In genomic region chr6:10521104-10521808, GRCh38 we compare ENCODE assay signal across 8 cellular contexts. TPM values are rescaled to one million over a fixed set of nuclear protein-coding genes. Genes with fewer than 3 reads are reported as not detected.
DNase-seq lines count a peak whose midpoint lies in the region; ATAC-seq and TF ChIP-seq lines count a peak whose summit lies in the region.

TSS of gene GCNT2 (plus strand) at chr6:10521351. CDS start at chr6:10528912, 7,561 bp downstream.

- intact Hi-C loops in esophagus squamous epithelium (cut with DNase I) = no loop called here
- intact Hi-C loops in activated naive CD4-positive, alpha-beta T cell treated with anti-CD3 and anti-CD28 coated beads for 36 hours (cut with micrococcal nuclease) = no loop called here

- no peak within 1 kb of the TSS for H3K27ac Mint-ChIP-seq in activated naive CD8-positive, alpha-beta T cell treated with anti-CD3 and anti-CD28 coated beads, Interleukin-2, amount 50 U/mL, for 24 hours
- no peak within 1 kb of the TSS for H3K27ac Mint-ChIP-seq in activated naive CD4-positive, alpha-beta T cell treated with anti-CD3 and anti-CD28 coated beads for 36 hours

- H3K27me3 ChIP-seq in esophagus squamous epithelium = no peaks in the 10 kb centered on the region

- peaks cover 4 to 57% (median 7%) of the 10 kb centered on the region in 3 donors for H3K4me1 ChIP-seq in esophagus squamous epithelium

- H3K27me3 Mint-ChIP-seq in activated naive CD8-positive, alpha-beta T cell treated with anti-CD3 and anti-CD28 coated beads, Interleukin-2, amount 50 U/mL, for 24 hours = peaks cover 8% of the 10 kb centered on the region
- H3K27me3 Mint-ChIP-seq in activated naive CD4-positive, alpha-beta T cell treated with anti-CD3 and anti-CD28 coated beads for 36 hours (ENCODE audit: low read depth) = no peaks in the 10 kb centered on the region

- H3K4me3 Mint-ChIP-seq in activated naive CD8-positive, alpha-beta T cell treated with anti-CD3 and anti-CD28 coated beads, Interleukin-2, amount 50 U/mL, for 24 hours = no peak within 1 kb of the TSS
- no peak within 1 kb of the TSS for H3K4me3 Mint-ChIP-seq in activated naive CD4-positive, alpha-beta T cell treated with anti-CD3 and anti-CD28 coated beads for 36 hours

- H3K36me3 Mint-ChIP-seq in activated naive CD8-positive, alpha-beta T cell treated with anti-CD3 and anti-CD28 coated beads, Interleukin-2, amount 50 U/mL, for 24 hours (ENCODE audit: low read depth) = no peaks in the 10 kb centered on the region
- no peaks in the 10 kb centered on the region for H3K36me3 Mint-ChIP-seq in activated naive CD4-positive, alpha-beta T cell treated with anti-CD3 and anti-CD28 coated beads for 36 hours (ENCODE audit: low read depth)

- no peaks in the 10 kb centered on the region for H3K36me3 ChIP-seq in esophagus squamous epithelium

- H3K4me1 Mint-ChIP-seq in activated naive CD8-positive, alpha-beta T cell treated with anti-CD3 and anti-CD28 coated beads, Interleukin-2, amount 50 U/mL, for 24 hours = peaks cover 25% of the 10 kb centered on the region
- H3K4me1 Mint-ChIP-seq in activated naive CD4-positive, alpha-beta T cell treated with anti-CD3 and anti-CD28 coated beads for 36 hours (ENCODE audit: low read depth) = peaks cover 8% of the 10 kb centered on the region

- H3K4me3 ChIP-seq in esophagus squamous epithelium = peak within 1 kb of the TSS; percentile 16 to 55 (median 36)

- WGBS in esophagus squamous epithelium, 2 donors = 24 to 34% methylated on average over 10 to 11 of the region's 12 CpGs

- DNase-seq in Daoy (ENCODE audit: low read depth) = peak; percentile 79
- peak; percentile 45 for DNase-seq in HCEC 1CT
- peak; percentile 12 for DNase-seq in NCI-H748 treated with DMSO at 0.1 percent for 48 hours (lab: John Stamatoyannopoulos, UW)
- no peak for DNase-seq in esophagus squamous epithelium (lab: John Stamatoyannopoulos, UW)
- no peak for DNase-seq in occipital lobe (lab: John Stamatoyannopoulos, UW)
- no peak for DNase-seq in activated naive CD8-positive, alpha-beta T cell treated with anti-CD3 and anti-CD28 coated beads, Interleukin-2, amount 50 U/mL, for 24 hours
- no peak for DNase-seq in activated naive CD4-positive, alpha-beta T cell treated with anti-CD3 and anti-CD28 coated beads for 36 hours
- DNase-seq in NCI-H1092 treated with DMSO at 0.1 percent for 48 hours (lab: John Stamatoyannopoulos, UW) = no peak

- peak within 1 kb of the TSS; percentile 80 to 87 (median 84) for H3K27ac ChIP-seq in esophagus squamous epithelium

- TF ChIP-seq CTCF in esophagus squamous epithelium (IDR thresholded peaks at IDR 0.05) = no peak

- no peak for ATAC-seq in activated naive CD8-positive, alpha-beta T cell treated with anti-CD3 and anti-CD28 coated beads, Interleukin-2, amount 50 U/mL, for 24 hours

- no peaks in the 10 kb centered on the region for H3K9me3 ChIP-seq in esophagus squamous epithelium

- CTCF ChIA-PET in activated naive CD4-positive, alpha-beta T cell treated with anti-CD3 and anti-CD28 coated beads for 36 hours (lab: Charles Lee) = no interaction called here

- peak in 1 of 4 donors; percentile 34 for TF ChIP-seq POLR2A in esophagus squamous epithelium (IDR thresholded peaks at IDR 0.05)

- no peaks in the 10 kb centered on the region for H3K9me3 Mint-ChIP-seq in activated naive CD8-positive, alpha-beta T cell treated with anti-CD3 and anti-CD28 coated beads, Interleukin-2, amount 50 U/mL, for 24 hours
- no peaks in the 10 kb centered on the region for H3K9me3 Mint-ChIP-seq in activated naive CD4-positive, alpha-beta T cell treated with anti-CD3 and anti-CD28 coated beads for 36 hours

RNA-seq across cellular contexts. Expression of gene GCNT2, which starts in this region (rescaled TPM):
- 4.7 and 5.9 TPM in 2 replicates for total RNA-seq in Daoy (2014; rRNA removed; shearing (Covaris generic))
- total RNA-seq in esophagus squamous epithelium (10 to 100 TPM in 2 of 4 donors, 1 to 10 TPM in 2; 6.9 to 17.2 (median 8.9) TPM), occipital lobe (14.8 TPM)
- total RNA-seq in activated naive CD4-positive, alpha-beta T cell treated with anti-CD3 and anti-CD28 coated beads for 36 hours = 1 to 10 TPM; 1.4 to 1.6 TPM

Comparison
In these comparisons a context has a peak if more than half of its experiments do, and no peak if none do; other contexts are left out.
1. DNase-seq: peak in Daoy (single experiment), HCEC 1CT (single experiment) and NCI-H748 treated with DMSO at 0.1 percent for 48 hours (single experiment); none in esophagus squamous epithelium (single experiment), occipital lobe (single experiment), activated naive CD8-positive, alpha-beta T cell treated with anti-CD3 and anti-CD28 coated beads, Interleukin-2, amount 50 U/mL, for 24 hours (single experiment), activated naive CD4-positive, alpha-beta T cell treated with anti-CD3 and anti-CD28 coated beads for 36 hours (single experiment) and NCI-H1092 treated with DMSO at 0.1 percent for 48 hours (single experiment).